In genomic region chr10:91210014-91210413, GRCh38 we compare ENCODE assay signal across 13 cellular contexts. TPM values are rescaled to one million over a fixed set of nuclear protein-coding genes. Genes with fewer than 3 reads are reported as not detected.
DNase-seq lines count a peak whose midpoint lies in the region; ATAC-seq and TF ChIP-seq lines count a peak whose summit lies in the region.
"Had no signal": no experiment of that assay in that cellular context is flagged by ENCODE, and none has a peak within 500 bp of the region (broad histone marks: within the 10 kb centered on the region; RNA-seq: fewer than 3 reads in every experiment).

No MANE protein-coding gene starts in this region.

- H3K9ac ChIP-seq in OCI-LY1 (ENCODE audit: low read length), result peak overlapping the region; percentile 42; the same call in 1 of the 2 replicates

- H3K27me3 ChIP-seq in OCI-LY1 (ENCODE audit: insufficient read depth, low read length), result no peaks in the 10 kb centered on the region
- H3K27me3 ChIP-seq: heart left ventricle had no signal

- H4K20me1 ChIP-seq in OCI-LY1 (ENCODE audit: insufficient read depth, low read length), result no peaks in the 10 kb centered on the region

- peak overlapping the region; percentile 97 for H3K27ac ChIP-seq in OCI-LY1 (ENCODE audit: low read depth, low read length, poor library complexity, severe bottlenecking)
- H3K27ac ChIP-seq: heart left ventricle had no signal

- no peak overlapping the region for H2AFZ ChIP-seq in OCI-LY1 (ENCODE audit: low read length)

- peaks cover 34% of the 10 kb centered on the region for H3K79me2 ChIP-seq in OCI-LY1 (ENCODE audit: insufficient read depth, low read length)

- peaks cover 7% of the 10 kb centered on the region; the same call in 1 of the 2 replicates for H3F3A ChIP-seq in OCI-LY1 (ENCODE audit: insufficient read depth, low read length)

- peak overlapping the region; percentile 42 for H3K4me2 ChIP-seq in OCI-LY1 (ENCODE audit: low read length)

- H3K36me3 ChIP-seq in OCI-LY1 (ENCODE audit: insufficient read depth, low read length), result no peaks in the 10 kb centered on the region
- H3K36me3 ChIP-seq: heart left ventricle had no signal

- TF ChIP-seq CTCF in OCI-LY1 (IDR thresholded peaks at IDR 0.05; ENCODE audit: low read length), result no peak

- peaks cover 94% of the 10 kb centered on the region for H3K4me1 ChIP-seq in OCI-LY1 (ENCODE audit: insufficient read depth, low read length, severe bottlenecking)

- no peaks in the 10 kb centered on the region for H3K9me3 ChIP-seq in OCI-LY1 (ENCODE audit: low read length)
- H3K9me3 ChIP-seq: heart left ventricle had no signal

- ATAC-seq in GM19397 (IDR thresholded peaks at IDR 0.05; ENCODE audit: unreplicated experiment) (peak; percentile 1), esophagus mucosa (no peak)
- ATAC-seq: heart left ventricle, left lobe of liver had no signal

- DNase-seq in COLO668 (lab: John Stamatoyannopoulos, UW; ENCODE audit: unreplicated experiment) (peak; percentile 51), NCI-H1105 (lab: John Stamatoyannopoulos, UW) (peak; percentile 55), dermis blood vessel endothelial cell (no peak), NCI-H524 treated with DMSO at 0.1 percent for 48 hours (lab: John Stamatoyannopoulos, UW) (no peak), NOMO-1 treated with DMSO at 0.1 percent for 48 hours (lab: John Stamatoyannopoulos, UW; ENCODE audit: unreplicated experiment) (no peak)
- DNase-seq: KBM-7; natural killer cell; stimulated activated CD4-positive, alpha-beta T cell treated with anti-CD3 and anti-CD28 coated beads, Interleukin-4, amount 100 ng/mL, for 24 hours had no signal

- peak overlapping the region; percentile 1 for H3K4me3 ChIP-seq in OCI-LY1 (ENCODE audit: low read depth, low read length, poor library complexity, severe bottlenecking)
- H3K4me3 ChIP-seq: heart left ventricle had no signal

- H3K9me2 ChIP-seq in OCI-LY1 (ENCODE audit: low read depth, low read length), result no peaks in the 10 kb centered on the region

RNA-seq across cellular contexts. Expression of gene PCGF5, which starts 10.4 kb away (rescaled TPM):
- 41.2 and 45.6 TPM in 2 replicates for total RNA-seq in dermis blood vessel endothelial cell
- total RNA-seq in esophagus mucosa, result 18.1 TPM

Comparison
In these comparisons a context has a peak if more than half of its experiments do, and no peak if none do; other contexts are left out.
1. DNase-seq: peak in COLO668 (single experiment) and NCI-H1105 (single experiment); none in dermis blood vessel endothelial cell (single experiment), NCI-H524 treated with DMSO at 0.1 percent for 48 hours (single experiment) and NOMO-1 treated with DMSO at 0.1 percent for 48 hours (single experiment).